9 cellular contexts compared by ENCODE assay signal in genomic region chrX:13721819-13722527, GRCh38. TPM values are rescaled to one million over a fixed set of nuclear protein-coding genes. Genes with fewer than 3 reads are reported as not detected.
DNase-seq lines count a peak whose midpoint lies in the region; ATAC-seq and TF ChIP-seq lines count a peak whose summit lies in the region.
"Had no signal": no experiment of that assay in that cellular context is flagged by ENCODE, and none has a peak within 500 bp of the region (broad histone marks: within the 10 kb centered on the region; RNA-seq: fewer than 3 reads in every experiment).

No MANE protein-coding gene starts in this region.

- peak overlapping the region; percentile 35; the same call in 1 of the 2 replicates for H3K4me2 ChIP-seq in OCI-LY1 (ENCODE audit: low read length)

- intact Hi-C loops in testis (cut with DNase I; ENCODE audit: low total_unique reads): no loop called here

- H3K27ac ChIP-seq in OCI-LY1 (ENCODE audit: low read depth, low read length, poor library complexity, severe bottlenecking): peak overlapping the region; percentile 68
- H3K27ac ChIP-seq in stomach smooth muscle (ENCODE audit: low read length): peak overlapping the region; percentile 64
- H3K27ac ChIP-seq in testis: no peak overlapping the region

- H3K27ac Mint-ChIP-seq in T-helper 1 cell treated with Interleukin-12 subunit alpha and Interleukin-12 subunit beta and Interleukin-4 antibody, amounts not matched to agents 30 μg/mL and 1 μg/mL, for 36 hours: peak overlapping the region; percentile 52

- H3K9me3 ChIP-seq in OCI-LY1 (ENCODE audit: low read length): no peaks in the 10 kb centered on the region
- H3K9me3 ChIP-seq in stomach smooth muscle (ENCODE audit: control insufficient read depth in 2 of 2, low read length in 2 of 2): no peaks in the 10 kb centered on the region
- no peaks in the 10 kb centered on the region for H3K9me3 ChIP-seq in testis

- no peak for TF ChIP-seq POLR2A in testis (IDR thresholded peaks at IDR 0.05)

- peaks cover 48% of the 10 kb centered on the region for H3K36me3 Mint-ChIP-seq in T-helper 1 cell treated with Interleukin-12 subunit alpha and Interleukin-12 subunit beta and Interleukin-4 antibody, amounts not matched to agents 30 μg/mL and 1 μg/mL, for 36 hours (ENCODE audit: low read depth)

- H3K27me3 ChIP-seq in OCI-LY1 (ENCODE audit: insufficient read depth, low read length): no peaks in the 10 kb centered on the region
- no peaks in the 10 kb centered on the region for H3K27me3 ChIP-seq in stomach smooth muscle (ENCODE audit: control insufficient read depth in 1 of 2, insufficient read depth in 2 of 2, low read length in 2 of 2)
- no peaks in the 10 kb centered on the region for H3K27me3 ChIP-seq in testis

- WGBS in testis, 2 donors: 59 to 60% methylated on average over 6 to 7 of the region's 7 CpGs

- no peaks in the 10 kb centered on the region for H3F3A ChIP-seq in OCI-LY1 (ENCODE audit: insufficient read depth, low read length)

- H3K9me2 ChIP-seq in OCI-LY1 (ENCODE audit: low read depth, low read length): no peaks in the 10 kb centered on the region

- DNase-seq in T-helper 1 cell (no peak), fibroblast of peridontal ligament (ENCODE audit: extremely low read depth) (peak; percentile 87), testis (no peak), islet precursor cell (no peak)
- DNase-seq: effector CD4-positive, alpha-beta T cell had no signal

- H4K20me1 ChIP-seq in OCI-LY1 (ENCODE audit: insufficient read depth, low read length): no peaks in the 10 kb centered on the region

- H3K4me3 ChIP-seq in OCI-LY1 (ENCODE audit: low read depth, low read length, poor library complexity, severe bottlenecking) (no peak overlapping the region), stomach smooth muscle (ENCODE audit: low read length in 2 of 2) (peak overlapping the region; percentile 29 to 35), testis (no peak overlapping the region)

- no peaks in the 10 kb centered on the region for H3K27me3 Mint-ChIP-seq in T-helper 1 cell treated with Interleukin-12 subunit alpha and Interleukin-12 subunit beta and Interleukin-4 antibody, amounts not matched to agents 30 μg/mL and 1 μg/mL, for 36 hours (ENCODE audit: low read depth)

- peaks cover 49% of the 10 kb centered on the region for H3K36me3 ChIP-seq in OCI-LY1 (ENCODE audit: insufficient read depth, low read length)
- H3K36me3 ChIP-seq in stomach smooth muscle (ENCODE audit: control insufficient read depth in 2 of 2, insufficient read depth in 2 of 2, low read length in 2 of 2): peaks cover 4 to 8% of the 10 kb centered on the region in 2 donors
- no peaks in the 10 kb centered on the region for H3K36me3 ChIP-seq in testis (ENCODE audit: low read depth, missing control alignments)

- H3K9ac ChIP-seq in OCI-LY1 (ENCODE audit: low read length) (no peak overlapping the region), stomach smooth muscle (ENCODE audit: low read length in 2 of 2) (peak overlapping the region in 1 of 2 donors; percentile 38)

- peaks cover 39% of the 10 kb centered on the region for H3K4me1 Mint-ChIP-seq in T-helper 1 cell treated with Interleukin-12 subunit alpha and Interleukin-12 subunit beta and Interleukin-4 antibody, amounts not matched to agents 30 μg/mL and 1 μg/mL, for 36 hours (ENCODE audit: low read depth)

- peaks cover 7% of the 10 kb centered on the region for H3K9me3 Mint-ChIP-seq in T-helper 1 cell treated with Interleukin-12 subunit alpha and Interleukin-12 subunit beta and Interleukin-4 antibody, amounts not matched to agents 30 μg/mL and 1 μg/mL, for 36 hours

- peaks cover 30% of the 10 kb centered on the region for H3K4me1 ChIP-seq in OCI-LY1 (ENCODE audit: insufficient read depth, low read length, severe bottlenecking)
- peaks cover 16% of the 10 kb centered on the region for H3K4me1 ChIP-seq in stomach smooth muscle (ENCODE audit: control insufficient read depth, insufficient read depth, low read length)
- H3K4me1 ChIP-seq in testis: no peaks in the 10 kb centered on the region

- H3K4me3 Mint-ChIP-seq in T-helper 1 cell treated with Interleukin-12 subunit alpha and Interleukin-12 subunit beta and Interleukin-4 antibody, amounts not matched to agents 30 μg/mL and 1 μg/mL, for 36 hours: no peak overlapping the region

- no peak overlapping the region for H2AFZ ChIP-seq in OCI-LY1 (ENCODE audit: low read length)

- TF ChIP-seq CTCF in OCI-LY1 (IDR thresholded peaks at IDR 0.05; ENCODE audit: low read length): no peak
- no peak for TF ChIP-seq CTCF in testis (IDR thresholded peaks at IDR 0.05)

- peaks cover 11% of the 10 kb centered on the region for H3K79me2 ChIP-seq in OCI-LY1 (ENCODE audit: insufficient read depth, low read length)

- no peak for ATAC-seq in HG03196 (IDR thresholded peaks at IDR 0.05; ENCODE audit: unreplicated experiment)

RNA-seq across cellular contexts. Expression of gene TRAPPC2, which starts 12.4 kb away (rescaled TPM):
- total RNA-seq in testis: 1 to 10 TPM; 8.7 to 9.7 TPM
- 7.1 TPM for polyA plus RNA-seq in testis (ENCODE audit: insufficient read depth, low read depth, low replicate concordance)

RNA-seq across cellular contexts. Expression of gene OFD1, which starts 12.6 kb away (rescaled TPM):
- total RNA-seq in testis: 10 to 100 TPM; 36.3 to 39.7 TPM
- polyA plus RNA-seq in testis (ENCODE audit: insufficient read depth, low read depth, low replicate concordance): 11.5 TPM

RNA-seq across cellular contexts. Expression of gene RAB9A, which starts 33.0 kb away (rescaled TPM):
- 10 to 100 TPM; 12.9 to 13.1 TPM for total RNA-seq in testis
- polyA plus RNA-seq in testis (ENCODE audit: insufficient read depth, low read depth, low replicate concordance): 13.2 TPM

Comparison
In these comparisons a context has a peak if more than half of its experiments do, and no peak if none do; other contexts are left out.
1. H3K27ac ChIP-seq: peak in OCI-LY1 (single experiment) and stomach smooth muscle (single experiment); none in testis (0 of 2).
2. H3K4me3 ChIP-seq: peak in stomach smooth muscle (2 of 2); none in OCI-LY1 (single experiment) and testis (0 of 2).